In the genomic region with DNA sequence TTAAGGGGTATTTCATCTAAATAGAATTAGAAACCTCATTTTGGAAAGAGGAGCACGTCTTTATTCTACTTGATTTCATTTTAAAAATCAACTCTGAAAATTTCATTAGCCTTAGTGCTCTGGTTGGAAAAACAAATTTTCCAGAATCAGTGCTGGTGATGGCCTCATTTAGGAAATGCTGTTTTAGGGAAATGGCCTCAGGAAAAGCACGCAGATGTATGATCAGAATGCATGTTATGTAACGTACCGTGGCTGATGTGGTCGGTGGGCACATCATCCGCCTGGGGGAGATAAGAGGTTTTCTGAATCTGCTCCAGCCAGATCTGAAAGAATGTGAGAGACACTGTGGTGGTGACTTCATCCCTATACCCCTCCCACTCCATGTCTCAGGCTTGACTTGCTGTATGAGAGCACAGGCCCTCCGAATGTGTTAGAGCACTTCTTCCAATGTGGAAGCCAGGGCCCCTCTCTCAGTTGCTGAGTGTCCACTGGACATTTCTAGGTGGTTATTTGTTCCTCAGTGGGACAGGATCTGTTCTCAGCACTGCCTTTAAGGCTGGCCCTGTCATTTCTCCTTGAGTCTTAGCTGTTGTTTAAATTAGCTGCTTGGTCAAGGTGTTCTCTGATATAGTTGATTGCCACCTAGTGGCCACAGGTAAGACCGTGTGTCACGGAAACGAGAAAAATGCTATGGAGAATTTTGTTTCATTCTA, we compare ENCODE assay signal across 8 cellular contexts.
A peak's percentile ranks its signal among the peaks of the same experiment; 100 is the strongest.
DNase-seq lines count a peak whose midpoint lies in the region; ATAC-seq and TF ChIP-seq lines count a peak whose summit lies in the region.

No MANE protein-coding gene starts in this region.

- peak overlapping the region; percentile 77 for H3K27ac Mint-ChIP-seq in progenitor cell of endocrine pancreas

- no peaks in the 10 kb centered on the region for H3K36me3 ChIP-seq in gastroesophageal sphincter

- TF ChIP-seq CTCF in gastroesophageal sphincter (IDR thresholded peaks at IDR 0.05) (peak; percentile 49 to 85 (median 80)), progenitor cell of endocrine pancreas (IDR thresholded peaks at IDR 0.05; ENCODE audit: unreplicated experiment) (peak; percentile 69)

- WGBS in gastroesophageal sphincter (ENCODE audit: low coverage in 1 of 2), 2 donors = 49 to 56% methylated on average over 9 to 10 of the region's 10 CpGs

- H3K27ac ChIP-seq in gastroesophageal sphincter = peak overlapping the region in 1 of 4 donors; percentile 26

- H3K4me1 Mint-ChIP-seq in progenitor cell of endocrine pancreas (ENCODE audit: low read depth) = peaks cover 40% of the 10 kb centered on the region

- H3K4me3 ChIP-seq in gastroesophageal sphincter = no peak overlapping the region

- peak; percentile 6 for DNase-seq in COLO668 (lab: John Stamatoyannopoulos, UW; ENCODE audit: unreplicated experiment)
- peak; percentile 78 for DNase-seq in NOMO-1 treated with DMSO at 0.1 percent for 48 hours (lab: John Stamatoyannopoulos, UW; ENCODE audit: unreplicated experiment)
- peak; percentile 70 to 71 for DNase-seq in activated T-cell treated with anti-CD3 and anti-CD28 coated beads, Interleukin-2, amount 50 U/mL, for 48 hours
- DNase-seq in progenitor cell of endocrine pancreas (ENCODE audit: low spot score, unreplicated experiment) = peak; percentile 12
- no peak for DNase-seq in KG1 (lab: John Stamatoyannopoulos, UW)

- no peak for TF ChIP-seq POLR2A in gastroesophageal sphincter (IDR thresholded peaks at IDR 0.05)

- TF ChIP-seq EP300 in gastroesophageal sphincter (IDR thresholded peaks at IDR 0.05) = no peak

- H3K27me3 ChIP-seq in gastroesophageal sphincter = no peaks in the 10 kb centered on the region

- H3K4me1 ChIP-seq in gastroesophageal sphincter = peaks cover 8 to 76% (median 33%) of the 10 kb centered on the region in 3 donors

- no peaks in the 10 kb centered on the region for H3K36me3 Mint-ChIP-seq in progenitor cell of endocrine pancreas (ENCODE audit: insufficient read depth)

- H3K4me3 Mint-ChIP-seq in progenitor cell of endocrine pancreas (ENCODE audit: low read depth) = no peak overlapping the region

- ATAC-seq in GM18909 (IDR thresholded peaks at IDR 0.05; ENCODE audit: poor library complexity, unreplicated experiment) = peak; percentile 76
- ATAC-seq in HG03354 (IDR thresholded peaks at IDR 0.05; ENCODE audit: poor library complexity, severe bottlenecking, unreplicated experiment) = peak; percentile 87
- ATAC-seq in gastroesophageal sphincter = peak; percentile 24

- peaks cover 2% of the 10 kb centered on the region for H3K27me3 Mint-ChIP-seq in progenitor cell of endocrine pancreas

- no peaks in the 10 kb centered on the region for H3K9me3 ChIP-seq in gastroesophageal sphincter

- H3K9me3 Mint-ChIP-seq in progenitor cell of endocrine pancreas (ENCODE audit: low read depth) = no peaks in the 10 kb centered on the region

Comparison
In these comparisons a context has a peak if more than half of its experiments do, and no peak if none do; other contexts are left out.
1. ATAC-seq: peak in every context shown above with its lines; median percentile 87 in HG03354; 76 in GM18909; 24 in gastroesophageal sphincter.